ENCODE assay signal across 23 cellular contexts in genomic region chr15:87489902-87490301, GRCh38.
DNase-seq lines count a peak whose midpoint lies in the region; ATAC-seq and TF ChIP-seq lines count a peak whose summit lies in the region.
"Had no signal": no experiment of that assay in that cellular context is flagged by ENCODE, and none has a peak within 500 bp of the region (broad histone marks: within the 10 kb centered on the region; RNA-seq: fewer than 3 reads in every experiment).

No MANE protein-coding gene starts in this region.

- H3K27ac ChIP-seq in hepatocyte: no peak overlapping the region
- H3K27ac ChIP-seq: GM23248, PC-9, RWPE1, SJCRH30 had no signal

- peak; percentile 26 for DNase-seq in DMS 273 (lab: John Stamatoyannopoulos, UW; ENCODE audit: unreplicated experiment)
- DNase-seq in DMS 273 treated with DMSO at 0.1 percent for 48 hours (lab: John Stamatoyannopoulos, UW): no peak
- DNase-seq in HT-29 (ENCODE audit: low spot score): peak; percentile 42
- DNase-seq in SK-N-DZ (ENCODE audit: low spot score): peak; percentile 24
- no peak for DNase-seq in hepatocyte (ENCODE audit: low spot score)
- DNase-seq in stimulated activated CD4-positive, alpha-beta T cell treated with anti-CD3 and anti-CD28 coated beads, Interleukin-4, amount 100 ng/mL, for 24 hours: no peak
- DNase-seq: 8988T; Caco-2; CD4-positive, CD25-positive, alpha-beta regulatory T cell; GF-D8; GM23248; IMR-90; Kasumi-1; MG63; NCI-H1048; NCI-H1436; NCI-H2081 treated with DMSO at 0.1 percent for 48 hours; PC-9; SJCRH30 had no signal

- no peaks in the 10 kb centered on the region for H3K4me1 ChIP-seq in hepatocyte (ENCODE audit: insufficient read depth)
- H3K4me1 ChIP-seq: Caco-2, SJCRH30 had no signal

- WGBS in hepatocyte (ENCODE audit: low lambda C conversion rate, missing lambda C conversion rate): 66% methylated on average over 4 of the region's 4 CpGs

- TF ChIP-seq CTCF in hepatocyte (IDR thresholded peaks at IDR 0.05; ENCODE audit: poor library complexity): peak; percentile 7

- no peaks in the 10 kb centered on the region for H3K27me3 ChIP-seq in hepatocyte
- H3K27me3 ChIP-seq: MG63, SJCRH30 had no signal

- no peaks in the 10 kb centered on the region for H3K9me3 ChIP-seq in hepatocyte (ENCODE audit: low read depth)
- H3K9me3 ChIP-seq: Caco-2, MG63, SJCRH30 had no signal

- H4K20me1 ChIP-seq in hepatocyte (ENCODE audit: insufficient read depth, poor library complexity, severe bottlenecking): no peaks in the 10 kb centered on the region

- H3K36me3 ChIP-seq in hepatocyte (replicated peaks; ENCODE audit: insufficient read depth, low read depth): no peaks in the 10 kb centered on the region
- H3K36me3 ChIP-seq: MG63, SJCRH30 had no signal

- no peaks in the 10 kb centered on the region for H3K79me2 ChIP-seq in hepatocyte

- H3K4me2 ChIP-seq in hepatocyte: no peak overlapping the region
- H3K4me2 ChIP-seq: PC-9 had no signal

- H2AFZ ChIP-seq in hepatocyte: no peak overlapping the region
- H2AFZ ChIP-seq: GM23248, PC-9 had no signal

- ATAC-seq in HG02571 (IDR thresholded peaks at IDR 0.05; ENCODE audit: unreplicated experiment): no peak
- no peak for ATAC-seq in HG02884 (IDR thresholded peaks at IDR 0.05; ENCODE audit: unreplicated experiment)
- ATAC-seq: HCT116 had no signal

- no peak overlapping the region for H3K4me3 ChIP-seq in hepatocyte
- H3K4me3 ChIP-seq: GM23248, MG63, PC-9, SJCRH30 had no signal

- H3K9me2 ChIP-seq in hepatocyte (replicated peaks; ENCODE audit: insufficient read depth): no peaks in the 10 kb centered on the region

Comparison
In these comparisons a context has a peak if more than half of its experiments do, and no peak if none do; other contexts are left out.
1. DNase-seq: peak in DMS 273 (single experiment), HT-29 (single experiment) and SK-N-DZ (single experiment); none in DMS 273 treated with DMSO at 0.1 percent for 48 hours (single experiment), hepatocyte (single experiment) and stimulated activated CD4-positive, alpha-beta T cell treated with anti-CD3 and anti-CD28 coated beads, Interleukin-4, amount 100 ng/mL, for 24 hours (single experiment).